ENCODE assay signal across 21 cellular contexts in genomic region chr19:51031220-51031879, GRCh38. TPM values are rescaled to one million over a fixed set of nuclear protein-coding genes. Genes with fewer than 3 reads are reported as not detected.
DNase-seq lines count a peak whose midpoint lies in the region; ATAC-seq and TF ChIP-seq lines count a peak whose summit lies in the region.
"Had no signal": no experiment of that assay in that cellular context is flagged by ENCODE, and none has a peak within 500 bp of the region (broad histone marks: within the 10 kb centered on the region; RNA-seq: fewer than 3 reads in every experiment).

No MANE protein-coding gene starts in this region.

- no peaks in the 10 kb centered on the region for H3K79me2 ChIP-seq in SK-N-SH (ENCODE audit: insufficient read depth)

- no peak overlapping the region for H2BK15ac ChIP-seq in neuronal stem cell (ENCODE audit: low read length)

- H2AK5ac ChIP-seq in neuronal stem cell (ENCODE audit: low read depth, low read length) = no peak overlapping the region

- intact Hi-C loops in Right ventricle myocardium inferior (cut with DNase I) = no loop called here

- H3K4me3 ChIP-seq in SK-N-SH (ENCODE audit: low read depth in 2 of 2, low read length in 1 of 2) (no peak overlapping the region), HEK293 (ENCODE audit: low read depth, low read length) (no peak overlapping the region), neuronal stem cell (ENCODE audit: low read length in 2 of 2) (no peak overlapping the region)
- H3K4me3 ChIP-seq: A549, BLaER1, GM23248 had no signal

- H3K4me2 ChIP-seq in SK-N-SH = no peak overlapping the region
- H3K4me2 ChIP-seq in neuronal stem cell (ENCODE audit: insufficient read depth, low read length, poor library complexity, severe bottlenecking) = no peak overlapping the region
- H3K4me2 ChIP-seq: A549, BLaER1 had no signal

- TF ChIP-seq CTCF in SK-N-SH (IDR thresholded peaks at IDR 0.05) (no peak), HEK293 (tag by site-specific recombination; IDR thresholded peaks at IDR 0.05) (no peak)

- WGBS in SK-N-SH (ENCODE audit: low lambda C conversion rate) = 17% methylated on average over 7 of the region's 7 CpGs
- WGBS in neuronal stem cell (ENCODE audit: extremely low coverage in 2 of 2, insufficient read length in 2 of 2, insufficient replicate concordance in 1 of 2), 2 donors = no CpG with 5 or more reads among the region's 7 CpGs

- H3K27me3 ChIP-seq in SK-N-SH (ENCODE audit: insufficient read depth) (peaks cover 51% of the 10 kb centered on the region), neuronal stem cell (ENCODE audit: control insufficient read depth in 3 of 3, insufficient read depth in 3 of 3, low read depth in 1 of 3, low read length in 3 of 3) (peaks cover 0 to 16% (median 0%) of the 10 kb centered on the region in 3 experiments)
- H3K27me3 ChIP-seq: BLaER1 had no signal

- H3K23ac ChIP-seq in neuronal stem cell (ENCODE audit: low read depth, low read length, poor library complexity) = peak overlapping the region; percentile 94

- DNase-seq in SK-N-SH = peak; percentile 6
- no peak for DNase-seq in neuronal stem cell (ENCODE audit: low spot score)
- no peak for DNase-seq in Right ventricle myocardium inferior (ENCODE audit: missing footprints)
- DNase-seq in NCI-H1092 (lab: John Stamatoyannopoulos, UW) = no peak
- DNase-seq: CD4-positive, alpha-beta memory T cell; DMS153; DMS79; GDM1; GM23248; IMR-90; KBM-7 had no signal

- H3K4ac ChIP-seq in neuronal stem cell (ENCODE audit: low read length) = no peak overlapping the region

- no peak for TF ChIP-seq RAD21 in SK-N-SH (IDR thresholded peaks at IDR 0.05; ENCODE audit: low read length)

- peak overlapping the region; percentile 62 for H3K18ac ChIP-seq in neuronal stem cell (ENCODE audit: low read length)

- no peak for ATAC-seq in SK-N-SH treated with all-trans-retinoic acid at 6 μM for 48 hours
- ATAC-seq in GM18520 (IDR thresholded peaks at IDR 0.05; ENCODE audit: unreplicated experiment) = no peak
- ATAC-seq in Right ventricle myocardium inferior = no peak
- ATAC-seq: A549, HCT116 had no signal

- no peaks in the 10 kb centered on the region for H4K20me1 ChIP-seq in SK-N-SH (ENCODE audit: insufficient read depth)
- H4K20me1 ChIP-seq: BLaER1 had no signal

- CTCF ChIA-PET in SK-N-SH (lab: Yijun Ruan, JAX) = no interaction called here
- CTCF ChIA-PET in HEK293 (lab: Yijun Ruan, JAX) = interaction anchor here (0.7 kb wide), 1 partner anchor 8 kb away, joined by 4 read pairs; no protein-coding TSS in a partner anchor

- no peak overlapping the region for H4K8ac ChIP-seq in neuronal stem cell (ENCODE audit: low read depth, low read length)

- H2BK5ac ChIP-seq in neuronal stem cell (ENCODE audit: low read length) = no peak overlapping the region

- H3K27ac ChIP-seq in SK-N-SH (ENCODE audit: low read depth in 2 of 2, low read length in 1 of 2) = no peak overlapping the region
- H3K27ac ChIP-seq in HEK293 (ENCODE audit: extremely low read depth, low read depth, low read length) = no peak overlapping the region
- H3K27ac ChIP-seq in neuronal stem cell (replicated peaks; ENCODE audit: low read length) = no peak overlapping the region
- H3K27ac ChIP-seq: 22Rv1, A549, BLaER1, GM23248 had no signal

- no peaks in the 10 kb centered on the region for H3K36me3 ChIP-seq in SK-N-SH (replicated peaks in 1 of 2; ENCODE audit: control insufficient read depth in 1 of 2, insufficient read depth in 2 of 2, low read length in 1 of 2)
- no peaks in the 10 kb centered on the region for H3K36me3 ChIP-seq in HEK293 (ENCODE audit: control insufficient read depth in 2 of 2, insufficient read depth in 1 of 2, low read length in 2 of 2)
- no peaks in the 10 kb centered on the region for H3K36me3 ChIP-seq in neuronal stem cell (replicated peaks in 1 of 2; ENCODE audit: control insufficient read depth in 2 of 2, insufficient read depth in 2 of 2, low read length in 2 of 2)
- H3K36me3 ChIP-seq: BLaER1 had no signal

- no peaks in the 10 kb centered on the region for H3F3A ChIP-seq in SK-N-SH (replicated peaks; ENCODE audit: insufficient read depth)

- no peaks in the 10 kb centered on the region for H3K9me2 ChIP-seq in SK-N-SH

- H2BK12ac ChIP-seq in neuronal stem cell (ENCODE audit: low read length) = peak overlapping the region; percentile 67

- no peaks in the 10 kb centered on the region for H3K4me1 ChIP-seq in SK-N-SH (ENCODE audit: control insufficient read depth in 1 of 2, insufficient read depth in 2 of 2, low read depth in 1 of 2, low read length in 1 of 2)
- no peaks in the 10 kb centered on the region for H3K4me1 ChIP-seq in HEK293 (ENCODE audit: control insufficient read depth, insufficient read depth, low read length)
- peaks cover 0 to 2% of the 10 kb centered on the region in 2 donors for H3K4me1 ChIP-seq in neuronal stem cell (ENCODE audit: control insufficient read depth in 2 of 2, insufficient read depth in 1 of 2, low read depth in 1 of 2, low read length in 2 of 2)
- H3K4me1 ChIP-seq: A549, BLaER1 had no signal

- POLR2A ChIA-PET in SK-N-SH (lab: Yijun Ruan, JAX) (no interaction called here), HEK293 (lab: Yijun Ruan, JAX) (no interaction called here)

- H2BK120ac ChIP-seq in neuronal stem cell (ENCODE audit: low read depth, low read length) = no peak overlapping the region

- no peak for TF ChIP-seq EP300 in SK-N-SH (IDR thresholded peaks at IDR 0.05; ENCODE audit: borderline replicate concordance in 1 of 2, low read depth in 1 of 2, low read length in 1 of 2)

- no peaks in the 10 kb centered on the region for H3K9me3 ChIP-seq in SK-N-SH
- no peaks in the 10 kb centered on the region for H3K9me3 ChIP-seq in HEK293 (ENCODE audit: control insufficient read depth, insufficient read depth, low read depth, low read length)
- H3K9me3 ChIP-seq in neuronal stem cell (replicated peaks in 1 of 2; ENCODE audit: control insufficient read depth in 2 of 2, insufficient read depth in 1 of 2, low read depth in 1 of 2, low read length in 2 of 2) = peaks cover 0 to 2% of the 10 kb centered on the region in 2 donors
- H3K9me3 ChIP-seq: A549, BLaER1 had no signal

- no peaks in the 10 kb centered on the region for H3K79me1 ChIP-seq in neuronal stem cell (ENCODE audit: low read depth, low read length)

- H4K91ac ChIP-seq in neuronal stem cell (ENCODE audit: low read depth, low read length, poor library complexity) = no peak overlapping the region

- H3K9ac ChIP-seq in SK-N-SH (no peak overlapping the region), neuronal stem cell (ENCODE audit: low read depth, low read length, poor library complexity) (no peak overlapping the region)
- H3K9ac ChIP-seq: BLaER1, GM23248 had no signal

- H2AFZ ChIP-seq in SK-N-SH (ENCODE audit: low read depth) (no peak overlapping the region), neuronal stem cell (ENCODE audit: low read length) (no peak overlapping the region)
- H2AFZ ChIP-seq: GM23248 had no signal

- peak overlapping the region; percentile 86 for H3K14ac ChIP-seq in neuronal stem cell (ENCODE audit: low read length)

TF ChIP-seq in SK-N-SH treated with all-trans-retinoic acid at 6 μM for 48 hours, 23 proteins besides CTCF, POLR2A, EP300 and RAD21:
- TF ChIP-seq CSDC2 (CRISPR knock-in tag; IDR thresholded peaks at IDR 0.05) = no peak

TF ChIP-seq in HEK293, 187 proteins besides CTCF, POLR2A, EP300 and RAD21:
- TF ChIP-seq BCL11A (tag by site-specific recombination; IDR thresholded peaks at IDR 0.05; ENCODE audit: low read depth) (peak; percentile 44; the same call in 1 of the 2 replicates), PBX3 (CRISPR knock-in tag; IDR thresholded peaks at IDR 0.05) (no peak), ZNF416 (tag by site-specific recombination; IDR thresholded peaks at IDR 0.05) (no peak)

RNA-seq across cellular contexts. Expression of gene KLK12, which starts 3.5 kb away (rescaled TPM):
- not detected in 2 replicates for polyA plus RNA-seq in SK-N-SH (2012; rRNA removed)
- not detected in 2 replicates for polyA plus RNA-seq in SK-N-SH (2012; cell fraction: cytosol; rRNA removed)
- not detected in 2 replicates for polyA plus RNA-seq in SK-N-SH (2012; cell fraction: nucleus; rRNA removed)
- not detected for polyA plus RNA-seq in neuronal stem cell (2013, experiment 1 of 2)
- not detected for polyA plus RNA-seq in neuronal stem cell (2013, experiment 2 of 2)
- not detected for total RNA-seq in Right ventricle myocardium inferior
- total RNA-seq: CD4-positive, alpha-beta memory T cell; Daoy; GM23248; H7; IMR-90 had no signal
- polyA plus RNA-seq: A549; CD14-positive monocyte; CD4-positive, alpha-beta memory T cell; GM23248; IMR-90 had no signal

RNA-seq across cellular contexts. Expression of gene KLK11, which starts 4.9 kb away (rescaled TPM):
- polyA plus RNA-seq in SK-N-SH (2012; rRNA removed) = not detected in 2 replicates
- polyA plus RNA-seq in SK-N-SH (2012; cell fraction: cytosol; rRNA removed) = not detected in 2 replicates
- not detected in 2 replicates for polyA plus RNA-seq in SK-N-SH (2012; cell fraction: nucleus; rRNA removed)
- polyA plus RNA-seq in neuronal stem cell (2013, experiment 1 of 2) = not detected
- not detected for polyA plus RNA-seq in neuronal stem cell (2013, experiment 2 of 2)
- not detected for total RNA-seq in Right ventricle myocardium inferior
- total RNA-seq: CD4-positive, alpha-beta memory T cell; Daoy; GM23248; H7; IMR-90 had no signal
- polyA plus RNA-seq: A549; CD14-positive monocyte; CD4-positive, alpha-beta memory T cell; GM23248; IMR-90 had no signal

RNA-seq across cellular contexts. Expression of gene KLK10, which starts 11.8 kb away (rescaled TPM):
- polyA plus RNA-seq in SK-N-SH (2012; rRNA removed) = not detected in 2 replicates
- not detected in 2 replicates for polyA plus RNA-seq in SK-N-SH (2012; cell fraction: cytosol; rRNA removed)
- not detected in 2 replicates for polyA plus RNA-seq in SK-N-SH (2012; cell fraction: nucleus; rRNA removed)
- 0.86 TPM for polyA plus RNA-seq in neuronal stem cell (2013, experiment 1 of 2)
- polyA plus RNA-seq in neuronal stem cell (2013, experiment 2 of 2) = 0.61 TPM
- not detected for total RNA-seq in Right ventricle myocardium inferior
- total RNA-seq: CD4-positive, alpha-beta memory T cell; Daoy; GM23248; IMR-90 had no signal
- polyA plus RNA-seq: CD14-positive monocyte; CD4-positive, alpha-beta memory T cell; GM23248; IMR-90 had no signal

RNA-seq across cellular contexts. Expression of gene KLK8, which starts 29.9 kb away (rescaled TPM):
- not detected in 2 replicates for polyA plus RNA-seq in SK-N-SH (2012; rRNA removed)
- polyA plus RNA-seq in SK-N-SH (2012; cell fraction: cytosol; rRNA removed) = not detected in 2 replicates
- polyA plus RNA-seq in SK-N-SH (2012; cell fraction: nucleus; rRNA removed) = not detected in 2 replicates
- 2.1 TPM for polyA plus RNA-seq in neuronal stem cell (2013, experiment 1 of 2)
- 1.1 TPM for polyA plus RNA-seq in neuronal stem cell (2013, experiment 2 of 2)
- not detected for total RNA-seq in Right ventricle myocardium inferior
- total RNA-seq: CD4-positive, alpha-beta memory T cell; Daoy; GM23248; IMR-90 had no signal
- polyA plus RNA-seq: A549; CD14-positive monocyte; CD4-positive, alpha-beta memory T cell; GM23248; IMR-90 had no signal

RNA-seq across cellular contexts. Expression of gene KLK13, which starts 33.5 kb away (rescaled TPM):
- polyA plus RNA-seq in SK-N-SH (2012; rRNA removed) = not detected in 2 replicates
- not detected in 2 replicates for polyA plus RNA-seq in SK-N-SH (2012; cell fraction: cytosol; rRNA removed)
- not detected in 2 replicates for polyA plus RNA-seq in SK-N-SH (2012; cell fraction: nucleus; rRNA removed)
- not detected for polyA plus RNA-seq in neuronal stem cell (2013, experiment 1 of 2)
- not detected for polyA plus RNA-seq in neuronal stem cell (2013, experiment 2 of 2)
- total RNA-seq in Right ventricle myocardium inferior = not detected
- total RNA-seq: CD4-positive, alpha-beta memory T cell; Daoy; GM23248; IMR-90 had no signal
- polyA plus RNA-seq: A549; CD14-positive monocyte; CD4-positive, alpha-beta memory T cell; IMR-90 had no signal
